Comparison of ENCODE assay signal across 18 cellular contexts in the genomic region with DNA sequence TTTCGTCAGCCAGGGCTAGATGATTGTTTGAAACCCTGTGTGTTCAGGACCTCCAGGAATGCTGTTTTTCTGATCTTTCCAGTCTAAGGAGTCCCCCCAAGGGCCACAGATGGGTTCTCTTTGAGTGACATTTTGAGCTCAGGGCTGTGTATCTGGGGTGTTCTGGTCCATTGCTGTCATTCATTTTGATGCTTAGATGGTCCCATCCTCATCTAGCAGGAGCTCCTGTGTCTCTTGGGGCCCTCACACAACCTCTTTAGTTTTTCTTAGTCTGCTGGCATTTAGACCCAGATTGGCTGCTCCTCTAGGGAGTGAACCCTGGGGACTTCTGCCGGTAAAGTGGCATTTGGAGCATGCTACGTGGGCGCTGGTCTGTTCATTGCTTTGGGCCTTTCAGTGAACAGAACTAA. TPM values are rescaled to one million over a fixed set of nuclear protein-coding genes. Genes with fewer than 3 reads are reported as not detected.
DNase-seq lines count a peak whose midpoint lies in the region; ATAC-seq and TF ChIP-seq lines count a peak whose summit lies in the region.
"Had no signal": no experiment of that assay in that cellular context is flagged by ENCODE, and none has a peak within 500 bp of the region (broad histone marks: within the 10 kb centered on the region; RNA-seq: fewer than 3 reads in every experiment).

No MANE protein-coding gene starts in this region.

- H3K9ac ChIP-seq in adipocyte (ENCODE audit: low read length), result peak overlapping the region; percentile 48
- H3K9ac ChIP-seq in neuronal stem cell (ENCODE audit: low read depth, low read length, poor library complexity), result no peak overlapping the region

- no peak for ATAC-seq in stimulated activated naive CD8-positive, alpha-beta T cell treated with anti-CD3 and anti-CD28 coated beads, Interleukin-15, amount 100 ng/mL, for 72 hours
- no peak for ATAC-seq in stimulated activated naive CD8-positive, alpha-beta T cell treated with anti-CD3 and anti-CD28 coated beads, Interleukin-15, Interleukin-2, amounts not matched to agents 100 U/mL and 50 U/mL, for 24 hours
- ATAC-seq in HG03175 (IDR thresholded peaks at IDR 0.05; ENCODE audit: unreplicated experiment), result no peak

- H3K18ac ChIP-seq in neuronal stem cell (ENCODE audit: low read length), result no peak overlapping the region

- no peak overlapping the region for H2AFZ ChIP-seq in neuronal stem cell (ENCODE audit: low read length)

- peaks cover 28% of the 10 kb centered on the region for H3K36me3 ChIP-seq in adipocyte (ENCODE audit: control insufficient read depth, insufficient read depth, low read length, severe bottlenecking)
- H3K36me3 ChIP-seq in neuronal stem cell (replicated peaks in 1 of 2; ENCODE audit: control insufficient read depth in 2 of 2, insufficient read depth in 2 of 2, low read length in 2 of 2), result peaks cover 3 to 46% of the 10 kb centered on the region in 2 donors
- peaks cover 18% of the 10 kb centered on the region for H3K36me3 ChIP-seq in left ventricle myocardium inferior

- no peak overlapping the region for H3K23ac ChIP-seq in neuronal stem cell (ENCODE audit: low read depth, low read length, poor library complexity)

- no peaks in the 10 kb centered on the region for H3K9me3 ChIP-seq in adipocyte (ENCODE audit: control insufficient read depth, low read length)
- H3K9me3 ChIP-seq in neuronal stem cell (replicated peaks in 1 of 2; ENCODE audit: control insufficient read depth in 2 of 2, insufficient read depth in 1 of 2, low read depth in 1 of 2, low read length in 2 of 2), result peaks cover 0 to 5% of the 10 kb centered on the region in 2 donors
- no peaks in the 10 kb centered on the region for H3K9me3 ChIP-seq in left ventricle myocardium inferior (replicated peaks)
- H3K9me3 ChIP-seq: SJSA1, stomach had no signal

- H2BK120ac ChIP-seq in neuronal stem cell (ENCODE audit: low read depth, low read length), result no peak overlapping the region

- H3K27me3 Mint-ChIP-seq in stimulated activated naive CD8-positive, alpha-beta T cell treated with anti-CD3 and anti-CD28 coated beads, Interleukin-15, amount 100 ng/mL, for 72 hours, result no peaks in the 10 kb centered on the region

- peak overlapping the region; percentile 25 to 69 for H3K27ac Mint-ChIP-seq in stimulated activated naive CD8-positive, alpha-beta T cell treated with anti-CD3 and anti-CD28 coated beads, Interleukin-15, amount 100 ng/mL, for 72 hours

- no peak overlapping the region for H2BK5ac ChIP-seq in neuronal stem cell (ENCODE audit: low read length)

- no peak overlapping the region for H2BK12ac ChIP-seq in neuronal stem cell (ENCODE audit: low read length)

- no peak for DNase-seq in stimulated activated naive CD8-positive, alpha-beta T cell treated with anti-CD3 and anti-CD28 coated beads, Interleukin-15, amount 100 ng/mL, for 72 hours
- DNase-seq in stimulated activated naive CD8-positive, alpha-beta T cell treated with anti-CD3 and anti-CD28 coated beads, Interleukin-15, Interleukin-2, amounts not matched to agents 100 U/mL and 50 U/mL, for 24 hours, result no peak
- DNase-seq in adipocyte (ENCODE audit: low read depth) (no peak), neuronal stem cell (ENCODE audit: low spot score) (no peak), T-helper 1 cell (no peak), NCI-H1048 (lab: John Stamatoyannopoulos, UW) (no peak), left ventricle myocardium inferior (no peak)
- DNase-seq: activated CD4-positive, CD25-positive, alpha-beta regulatory T cell treated with anti-CD3 and anti-CD28 coated beads, Interleukin-2, amount 50 U/mL, for 72 hours; activated CD8-positive, alpha-beta memory T cell treated with anti-CD3 and anti-CD28 coated beads, Interleukin-2, amount 50 U/mL, for 4 hours; effector CD4-positive, alpha-beta T cell; islet precursor cell; NCI-H187 treated with DMSO at 0.1 percent for 48 hours; NCI-H510A treated with DMSO at 0.1 percent for 48 hours; stomach; T1000 had no signal

- no peak overlapping the region for H4K8ac ChIP-seq in neuronal stem cell (ENCODE audit: low read depth, low read length)

- H3K79me1 ChIP-seq in neuronal stem cell (ENCODE audit: low read depth, low read length), result peaks cover 8% of the 10 kb centered on the region

- H3K4me2 ChIP-seq in neuronal stem cell (ENCODE audit: insufficient read depth, low read length, poor library complexity, severe bottlenecking), result no peak overlapping the region

- H2AK5ac ChIP-seq in neuronal stem cell (ENCODE audit: low read depth, low read length), result no peak overlapping the region

- peak overlapping the region; percentile 47 for H3K27ac ChIP-seq in neuronal stem cell (replicated peaks; ENCODE audit: low read length)
- H3K27ac ChIP-seq in left ventricle myocardium inferior (replicated peaks), result no peak overlapping the region
- H3K27ac ChIP-seq: SJSA1, stomach had no signal

- H4K91ac ChIP-seq in neuronal stem cell (ENCODE audit: low read depth, low read length, poor library complexity), result no peak overlapping the region

- intact Hi-C loops in left ventricle myocardium inferior (cut with micrococcal nuclease), result no loop called here

- H3K4ac ChIP-seq in neuronal stem cell (ENCODE audit: low read length), result no peak overlapping the region

- peaks cover 79% of the 10 kb centered on the region for H3K4me1 Mint-ChIP-seq in stimulated activated naive CD8-positive, alpha-beta T cell treated with anti-CD3 and anti-CD28 coated beads, Interleukin-15, amount 100 ng/mL, for 72 hours

- H2BK15ac ChIP-seq in neuronal stem cell (ENCODE audit: low read length), result no peak overlapping the region

- H3K4me3 ChIP-seq in adipocyte (ENCODE audit: low read length) (no peak overlapping the region), neuronal stem cell (ENCODE audit: low read length in 2 of 2) (no peak overlapping the region), left ventricle myocardium inferior (no peak overlapping the region)
- H3K4me3 ChIP-seq: SJSA1, stomach had no signal

- no peak for TF ChIP-seq CTCF in left ventricle myocardium inferior (IDR thresholded peaks at IDR 0.05; ENCODE audit: borderline replicate concordance)

- H3K14ac ChIP-seq in neuronal stem cell (ENCODE audit: low read length), result no peak overlapping the region

- H3K4me3 Mint-ChIP-seq in stimulated activated naive CD8-positive, alpha-beta T cell treated with anti-CD3 and anti-CD28 coated beads, Interleukin-15, amount 100 ng/mL, for 72 hours, result no peak overlapping the region
- H3K4me3 Mint-ChIP-seq: neural crest cell had no signal

- no peaks in the 10 kb centered on the region for H3K9me3 Mint-ChIP-seq in stimulated activated naive CD8-positive, alpha-beta T cell treated with anti-CD3 and anti-CD28 coated beads, Interleukin-15, amount 100 ng/mL, for 72 hours
- H3K9me3 Mint-ChIP-seq: neural crest cell had no signal

- no CpG with 5 or more reads among the region's 4 CpGs for WGBS in neuronal stem cell (ENCODE audit: extremely low coverage in 2 of 2, insufficient read length in 2 of 2, insufficient replicate concordance in 1 of 2), 2 donors

- H3K4me1 ChIP-seq in adipocyte (ENCODE audit: control insufficient read depth, insufficient read depth, low read length) (peaks cover 47% of the 10 kb centered on the region), neuronal stem cell (ENCODE audit: control insufficient read depth in 2 of 2, insufficient read depth in 1 of 2, low read depth in 1 of 2, low read length in 2 of 2) (peaks cover 2 to 32% of the 10 kb centered on the region in 2 donors), left ventricle myocardium inferior (peaks cover 58% of the 10 kb centered on the region)

- H3K27me3 ChIP-seq in adipocyte (replicated peaks; ENCODE audit: control insufficient read depth, insufficient read depth, low read length), result no peaks in the 10 kb centered on the region
- no peaks in the 10 kb centered on the region for H3K27me3 ChIP-seq in neuronal stem cell (ENCODE audit: control insufficient read depth in 3 of 3, insufficient read depth in 3 of 3, low read depth in 1 of 3, low read length in 3 of 3)
- no peaks in the 10 kb centered on the region for H3K27me3 ChIP-seq in left ventricle myocardium inferior (ENCODE audit: low read depth)
- H3K27me3 ChIP-seq: SJSA1, stomach had no signal

RNA-seq across cellular contexts. Expression of gene MED15, which starts 39.1 kb away (rescaled TPM):
- 35.8 TPM for polyA plus RNA-seq in neuronal stem cell (2013, experiment 1 of 2)
- 36.1 TPM for polyA plus RNA-seq in neuronal stem cell (2013, experiment 2 of 2)
- 40.3 TPM for total RNA-seq in left ventricle myocardium inferior

RNA-seq across cellular contexts. Expression of gene KLHL22, which starts 51.0 kb away (rescaled TPM):
- 14.3 TPM for polyA plus RNA-seq in neuronal stem cell (2013, experiment 1 of 2)
- 13.8 TPM for polyA plus RNA-seq in neuronal stem cell (2013, experiment 2 of 2)
- 16.1 TPM for total RNA-seq in left ventricle myocardium inferior
